In genomic region chr1:153990468-153991150, GRCh38 we compare ENCODE assay signal across 8 cellular contexts. TPM values are rescaled to one million over a fixed set of nuclear protein-coding genes. Genes with fewer than 3 reads are reported as not detected.
DNase-seq lines count a peak whose midpoint lies in the region; ATAC-seq, FAIRE-seq and TF ChIP-seq lines count a peak whose summit lies in the region.

TSS of gene RPS27 (plus strand) at chr1:153990762. CDS start at chr1:153990797, 35 bp downstream.

- peak within 1 kb of the TSS; percentile 98; the same call in 1 of the 2 replicates for H4K8ac ChIP-seq in H1 (ENCODE audit: extremely low read depth, insufficient read depth, low read length)

- TF ChIP-seq EP300 in H1 (IDR thresholded peaks at IDR 0.05; ENCODE audit: borderline replicate concordance in 1 of 2, low read depth in 2 of 2, low read length in 2 of 2): no peak

- peak within 1 kb of the TSS; percentile 96 for H3K27ac ChIP-seq in CD8-positive, alpha-beta memory T cell (ENCODE audit: low read depth, low read length)
- peak within 1 kb of the TSS; percentile 95 for H3K27ac ChIP-seq in H1 (ENCODE audit: low read depth, low read length)

- H3K23me2 ChIP-seq in H1 (ENCODE audit: low read depth, low read length): peaks cover 11% of the 10 kb centered on the region

- H3K9ac ChIP-seq in H1 (replicated peaks in 1 of 4; ENCODE audit: extremely low read depth in 1 of 4, low read depth in 3 of 4, low read length in 3 of 4): peak within 1 kb of the TSS; percentile 91 to 100 (median 98)

- H2BK120ac ChIP-seq in H1 (replicated peaks; ENCODE audit: low read depth, low read length): no peak within 1 kb of the TSS

- H3K9me3 ChIP-seq in CD8-positive, alpha-beta memory T cell (ENCODE audit: low read length): no peaks in the 10 kb centered on the region
- H3K9me3 ChIP-seq in H1 (ENCODE audit: insufficient read depth in 2 of 2, low read depth in 1 of 2, low read length in 1 of 2): peaks cover 0 to 2% of the 10 kb centered on the region in 2 experiments; a peak in 1 of 4 replicates

- peak within 1 kb of the TSS; percentile 91 to 100 (median 97) for H3K4me3 Mint-ChIP-seq in CD8-positive, alpha-beta memory T cell
- H3K4me3 Mint-ChIP-seq in memory B cell: peak within 1 kb of the TSS; percentile 98

- POLR2A ChIA-PET in CD8-positive, alpha-beta memory T cell (lab: Charles Lee): interaction anchor here (0.5 to 2.4 kb wide), 24 partner anchors 11 to 459 kb away, joined by 3 to 46 read pairs (median 5); partner anchors contain the start of genes CHTOP, CREB3L4, CRTC2 and DENND4B
- POLR2A ChIA-PET in H1 (lab: Charles Lee; ENCODE audit: partially characterized antibody): interaction anchor here (0.6 to 13.2 kb wide), 119 partner anchors 11 to 470 kb away, joined by 3 to 454 read pairs (median 5); partner anchors contain the start of genes CREB3L4, CRTC2, DENND4B and GATAD2B

- H3K27ac Mint-ChIP-seq in CD8-positive, alpha-beta memory T cell: peak within 1 kb of the TSS; percentile 93 to 100 (median 100)
- peak within 1 kb of the TSS; percentile 100 for H3K27ac Mint-ChIP-seq in memory B cell

- H3K79me1 ChIP-seq in H1 (ENCODE audit: low read depth, low read length): no peaks in the 10 kb centered on the region

- ATAC-seq in GM19468 (IDR thresholded peaks at IDR 0.05; ENCODE audit: extremely low read depth, unreplicated experiment) (peak; percentile 54), memory B cell (ENCODE audit: low read depth) (peak; percentile 84)

- H4K20me1 ChIP-seq in H1 (replicated peaks in 1 of 2; ENCODE audit: control insufficient read depth in 1 of 2, insufficient read depth in 2 of 2, low read length in 2 of 2): peaks cover 0 to 6% of the 10 kb centered on the region in 2 experiments

- H3K23ac ChIP-seq in H1 (ENCODE audit: insufficient read length): no peak within 1 kb of the TSS

- peak within 1 kb of the TSS; percentile 90 for H2BK5ac ChIP-seq in H1 (ENCODE audit: low read depth, low read length)

- peaks cover 34% of the 10 kb centered on the region for H3K36me3 ChIP-seq in CD8-positive, alpha-beta memory T cell (ENCODE audit: insufficient read depth, low read length)
- H3K36me3 ChIP-seq in H1 (ENCODE audit: control insufficient read depth in 2 of 4, insufficient read depth in 4 of 4, low read length in 3 of 4): peaks cover 14 to 42% (median 27%) of the 10 kb centered on the region in 4 experiments

- peaks cover 36 to 61% (median 53%) of the 10 kb centered on the region in 3 donors for H3K4me1 Mint-ChIP-seq in CD8-positive, alpha-beta memory T cell
- peaks cover 29% of the 10 kb centered on the region for H3K4me1 Mint-ChIP-seq in memory B cell

- H2BK12ac ChIP-seq in H1 (ENCODE audit: low read depth, low read length): no peak within 1 kb of the TSS; the same call in 1 of the 2 replicates

- H3K79me2 ChIP-seq in H1 (ENCODE audit: control insufficient read depth in 1 of 2, insufficient read depth in 2 of 2, low read length in 2 of 2): peaks cover 0 to 22% of the 10 kb centered on the region in 2 experiments; a peak in 3 of 4 replicates

- H2BK15ac ChIP-seq in H1 (ENCODE audit: low read length): no peak within 1 kb of the TSS

- H3K14ac ChIP-seq in H1 (ENCODE audit: insufficient read length): no peak within 1 kb of the TSS

- TF ChIP-seq CTCF in H1 (IDR thresholded peaks at IDR 0.05; ENCODE audit: control extremely low read depth in 1 of 3, insufficient read depth in 1 of 3, low read depth in 1 of 3, low read length in 3 of 3): no peak

- H3K56ac ChIP-seq in H1 (replicated peaks; ENCODE audit: insufficient read length, low read depth, low read length): peak within 1 kb of the TSS; percentile 89

- peaks cover 14 to 45% (median 16%) of the 10 kb centered on the region in 3 donors for H3K36me3 Mint-ChIP-seq in CD8-positive, alpha-beta memory T cell
- peaks cover 28% of the 10 kb centered on the region for H3K36me3 Mint-ChIP-seq in memory B cell

- H3K27me3 ChIP-seq in CD8-positive, alpha-beta memory T cell (ENCODE audit: insufficient read depth, low read length, poor library complexity, severe bottlenecking): no peaks in the 10 kb centered on the region
- H3K27me3 ChIP-seq in H1 (replicated peaks in 1 of 4; ENCODE audit: control insufficient read depth in 3 of 4, extremely low read depth in 1 of 4, insufficient read depth in 3 of 4, low read length in 3 of 4): no peaks in the 10 kb centered on the region

- H3K27me3 Mint-ChIP-seq in CD8-positive, alpha-beta memory T cell: peaks cover 8% of the 10 kb centered on the region in 2 donors
- H3K27me3 Mint-ChIP-seq in memory B cell: no peaks in the 10 kb centered on the region

- WGBS in H1 (ENCODE audit: extremely low coverage in 1 of 2, insufficient coverage in 1 of 2, insufficient read length in 1 of 2, insufficient replicate concordance in 2 of 2, low coverage in 1 of 2, low lambda C conversion rate in 2 of 2, missing lambda C conversion rate in 1 of 2), 2 experiments: 2% methylated on average over 36 of the region's 36 CpGs; no CpG with 5 or more reads in 1 of the 2 experiments

- peak within 1 kb of the TSS; percentile 27 for H3K4ac ChIP-seq in H1 (replicated peaks; ENCODE audit: insufficient read length, low read depth, low read length)

- no peak for TF ChIP-seq RAD21 in H1 (IDR thresholded peaks at IDR 0.05 in 1 of 2, conservative IDR thresholded peaks at IDR 0.05 in 1 of 2; ENCODE audit: low read depth in 2 of 2, low read length in 2 of 2)

- peaks cover 42% of the 10 kb centered on the region for H3K4me1 ChIP-seq in CD8-positive, alpha-beta memory T cell (ENCODE audit: insufficient read depth, low read length)
- peaks cover 0 to 8% (median 3%) of the 10 kb centered on the region in 4 experiments; a peak in 4 of 7 replicates for H3K4me1 ChIP-seq in H1 (replicated peaks in 1 of 4; ENCODE audit: control insufficient read depth in 3 of 4, insufficient read depth in 4 of 4, low read length in 3 of 4)

- DNase-seq in CD8-positive, alpha-beta memory T cell: peak; percentile 77 to 96 (median 92)
- DNase-seq in HTR-8/SVneo (ENCODE audit: insufficient read length, low spot score) (peak; percentile 87), NOMO-1 treated with dmso at 0.1 percent for 144 hours (lab: John Stamatoyannopoulos, UW; ENCODE audit: unreplicated experiment) (peak; percentile 97), H1 (ENCODE audit: low read depth in 1 of 2, low spot score in 2 of 2) (peak; percentile 86 to 93), memory B cell (ENCODE audit: low spot score in 2 of 2) (peak; percentile 85 to 91)
- DNase-seq in activated CD8-positive, alpha-beta memory T cell treated with anti-CD3 and anti-CD28 coated beads for 48 hours (ENCODE audit: low read depth in 2 of 3, low spot score in 2 of 3): peak; percentile 67 to 71 (median 69)
- DNase-seq in stimulated activated CD8-positive, alpha-beta memory T cell treated with anti-CD3 and anti-CD28 coated beads, Interleukin-12 subunit alpha, Interleukin-12 subunit beta, amount 100 ng/mL, for 24 hours (ENCODE audit: extremely low read depth): peak; percentile 59

- H4K91ac ChIP-seq in H1 (replicated peaks; ENCODE audit: insufficient read length, low read length): peak within 1 kb of the TSS; percentile 66

- peaks cover 0 to 2% (median 0%) of the 10 kb centered on the region in 5 donors for H3K9me3 Mint-ChIP-seq in CD8-positive, alpha-beta memory T cell
- no peaks in the 10 kb centered on the region for H3K9me3 Mint-ChIP-seq in memory B cell

- H3K18ac ChIP-seq in H1 (ENCODE audit: extremely low read depth, low read length): peak within 1 kb of the TSS; percentile 85

- no peak within 1 kb of the TSS for H2AK5ac ChIP-seq in H1 (ENCODE audit: low read depth, low read length)

- H3K4me3 ChIP-seq in CD8-positive, alpha-beta memory T cell (ENCODE audit: low read length): peak within 1 kb of the TSS; percentile 79
- peak within 1 kb of the TSS; percentile 78 to 95 (median 87) for H3K4me3 ChIP-seq in H1 (ENCODE audit: extremely low read depth in 1 of 4, insufficient read depth in 2 of 4, low read depth in 3 of 4, low read length in 4 of 4)

- FAIRE-seq in HTR-8/SVneo (lab: Jason Lieb, UNC) (no peak), H1 (lab: Jason Lieb, UNC) (peak; percentile 73)

- peak within 1 kb of the TSS; percentile 75 to 91 for H3K4me2 ChIP-seq in H1 (ENCODE audit: insufficient read depth in 1 of 2, low read depth in 2 of 2, low read length in 2 of 2)

- peak within 1 kb of the TSS; percentile 71 for H4K5ac ChIP-seq in H1 (ENCODE audit: insufficient read length, low read depth, low read length)

- peak within 1 kb of the TSS; percentile 31; the same call in 1 of the 2 replicates for H2AFZ ChIP-seq in H1 (ENCODE audit: low read length)

- peak; percentile 100 for TF ChIP-seq POLR2A in H1 (IDR thresholded peaks at IDR 0.05; ENCODE audit: control extremely low read depth in 1 of 2, low read depth in 2 of 2, low read length in 2 of 2)

- no peak within 1 kb of the TSS for H2BK20ac ChIP-seq in H1 (ENCODE audit: low read length)

- CTCF ChIA-PET in CD8-positive, alpha-beta memory T cell (lab: Charles Lee): interaction anchor here (1.2 to 9.1 kb wide), 4 partner anchors 10 to 193 kb away, joined by 3 to 94 read pairs (median 4); partner anchors contain the start of gene JTB
- CTCF ChIA-PET in H1 (lab: Charles Lee; ENCODE audit: partially characterized antibody): interaction anchor here (0.6 to 1.9 kb wide), 9 partner anchors 9 to 194 kb away, joined by 3 to 7 read pairs (median 4); partner anchors contain the start of genes CREB3L4 and JTB

TF ChIP-seq in H1, 55 proteins besides CTCF, POLR2A, EP300 and RAD21 (continues in another document):
- TF ChIP-seq TAF7 (optimal IDR thresholded peaks at IDR 0.05; ENCODE audit: borderline replicate concordance, low read depth, low read length) (peak; percentile 99), CEBPB (IDR thresholded peaks at IDR 0.05; ENCODE audit: low read depth, low read length) (peak; percentile 85), POLR2AphosphoS5 (IDR thresholded peaks at IDR 0.05; ENCODE audit: low read depth, low read length) (peak; percentile 100), ASH2L (IDR thresholded peaks at IDR 0.05; ENCODE audit: low read length) (peak; percentile 83), KDM5A (IDR thresholded peaks at IDR 0.05; ENCODE audit: low read length) (peak; percentile 43; the same call in 1 of the 2 replicates), CHD2 (IDR thresholded peaks at IDR 0.05; ENCODE audit: low read length) (peak; percentile 60; the same call in 1 of the 2 replicates), SIX5 (IDR thresholded peaks at IDR 0.05; ENCODE audit: low read depth, low read length) (peak; percentile 55; the same call in 1 of the 2 replicates)

RNA-seq across cellular contexts. Expression of gene RPS27, which starts in this region (rescaled TPM):
- total RNA-seq in CD8-positive, alpha-beta memory T cell: 1,000 to 10,000 TPM; 1,959 to 2,149 TPM
- 20,406 TPM for polyA plus RNA-seq in CD8-positive, alpha-beta memory T cell
- 1,810 and 1,941 TPM in 2 replicates for total RNA-seq in H1 (2021; fragmentation: NEBNext Ultra II Directional; extraction: Animal tissue kit (Norgen Biotek cat#: 25700))
- polyA plus RNA-seq in H1 (2011; rRNA removed): 2,224 and 3,155 TPM in 2 replicates
- 4,692 TPM for polyA plus RNA-seq in H1 (2011; cell fraction: cytosol; rRNA removed)
- polyA plus RNA-seq in H1 (2011; cell fraction: nucleus; rRNA removed): 5,167 TPM
- 4,703 to 8,550 TPM (median 6,191 TPM) in 4 replicates for polyA plus RNA-seq in H1 (2012, experiment 1 of 2)
- polyA plus RNA-seq in H1 (2012, experiment 2 of 2): 13,487 TPM
- 16,276 TPM for polyA plus RNA-seq in H1 (2013, experiment 1 of 2)
- 16,165 TPM for polyA plus RNA-seq in H1 (2013, experiment 2 of 2)
- 1,258 and 1,455 TPM in 2 replicates for polyA minus RNA-seq in H1 (2011; rRNA and poly(A)+ RNA removed)
- polyA minus RNA-seq in H1 (2011; cell fraction: cytosol; rRNA and poly(A)+ RNA removed): 747 TPM
- polyA minus RNA-seq in H1 (2011; cell fraction: nucleus; rRNA and poly(A)+ RNA removed): 1,846 TPM

Comparison
In these comparisons a context has a peak if more than half of its experiments do, and no peak if none do; other contexts are left out.
1. Peak in every context shown above with its lines: DNase-seq, ATAC-seq, H3K4me3 ChIP-seq and H3K27ac ChIP-seq.